20 cellular contexts compared by ENCODE assay signal in genomic region chr4:177351611-177352010, GRCh38. TPM values are rescaled to one million over a fixed set of nuclear protein-coding genes. Genes with fewer than 3 reads are reported as not detected.
"Had no signal": no experiment of that assay in that cellular context is flagged by ENCODE, and none has a peak within 500 bp of the region (broad histone marks: within the 10 kb centered on the region; RNA-seq: fewer than 3 reads in every experiment).

No MANE protein-coding gene starts in this region.

- H3K27me3 Mint-ChIP-seq: dendritic cell treated with granulocyte-macrophage colony-stimulating factor and Interleukin-4, amounts not matched to agents 40 ng/mL and 50 ng/mL, for 4 days; naive thymus-derived CD8-positive, alpha-beta T cell had no signal

- H3K27ac Mint-ChIP-seq: dendritic cell treated with granulocyte-macrophage colony-stimulating factor and Interleukin-4, amounts not matched to agents 40 ng/mL and 50 ng/mL, for 4 days; immature natural killer cell; type B pancreatic cell had no signal

- H3K27me3 ChIP-seq: esophagus squamous epithelium, gastroesophageal sphincter, neutrophil, right atrium auricular region, stomach, thyroid gland had no signal

- H3K4me1 Mint-ChIP-seq: immature natural killer cell; naive thymus-derived CD8-positive, alpha-beta T cell had no signal

- H3K36me3 Mint-ChIP-seq: naive thymus-derived CD8-positive, alpha-beta T cell had no signal

- ATAC-seq: gastroesophageal sphincter; left colon; left ventricle myocardium superior; mucosa of descending colon; naive thymus-derived CD8-positive, alpha-beta T cell had no signal

- H3K27ac ChIP-seq: esophagus squamous epithelium, gastroesophageal sphincter, neutrophil, right atrium auricular region, stomach, thyroid gland had no signal

- H3K4me3 Mint-ChIP-seq: dendritic cell treated with granulocyte-macrophage colony-stimulating factor and Interleukin-4, amounts not matched to agents 40 ng/mL and 50 ng/mL, for 4 days; immature natural killer cell; naive thymus-derived CD8-positive, alpha-beta T cell; type B pancreatic cell had no signal

- H3K9me3 Mint-ChIP-seq: dendritic cell treated with granulocyte-macrophage colony-stimulating factor and Interleukin-4, amounts not matched to agents 40 ng/mL and 50 ng/mL, for 4 days; immature natural killer cell; naive thymus-derived CD8-positive, alpha-beta T cell; type B pancreatic cell had no signal

- H3K4me3 ChIP-seq: esophagus squamous epithelium, gastroesophageal sphincter, lung, mucosa of descending colon, right atrium auricular region, stomach, thyroid gland had no signal

- DNase-seq: esophagus squamous epithelium; foreskin fibroblast; immature natural killer cell; kidney; left colon; left ventricle myocardium superior; mesendoderm; mucosa of descending colon; naive thymus-derived CD8-positive, alpha-beta T cell; small intestine; stimulated activated CD4-positive, alpha-beta T cell treated with anti-CD3 and anti-CD28 coated beads, Interleukin-12 subunit alpha, Interleukin-12 subunit beta, amount 100 ng/mL, for 4 hours; stimulated activated naive CD4-positive, alpha-beta T cell; stomach; thyroid gland had no signal

RNA-seq across cellular contexts. Expression of gene NEIL3, which starts 41.9 kb away (rescaled TPM):
- total RNA-seq: naive thymus-derived CD8-positive, alpha-beta T cell had no signal
